In the genomic region with DNA sequence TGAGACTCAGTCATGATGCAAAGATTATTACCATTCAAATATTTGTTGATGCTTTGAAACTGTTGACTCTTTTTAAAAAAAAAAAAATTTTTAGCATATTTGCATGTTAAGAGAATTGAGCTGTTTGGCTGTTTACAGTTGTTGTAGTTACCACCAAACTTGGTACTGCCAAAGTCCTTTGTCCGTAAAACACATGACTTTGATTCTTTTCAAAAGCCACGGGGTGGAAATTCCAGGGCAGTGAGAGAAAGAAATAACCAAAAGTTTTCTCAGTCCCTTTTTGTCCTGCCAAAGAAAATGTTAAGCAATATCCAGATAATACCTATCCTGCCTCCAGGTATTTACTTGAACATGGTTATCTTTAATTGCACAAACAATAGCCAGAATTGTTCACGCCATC, we compare ENCODE assay signal across 1 cellular context.
TF ChIP-seq lines count a peak whose summit lies in the region.

No MANE protein-coding gene starts in this region.

TF ChIP-seq in GM23338, 12 proteins besides CTCF, POLR2A, EP300 and RAD21 (continued from another document):
- TF ChIP-seq, protein P1, sequence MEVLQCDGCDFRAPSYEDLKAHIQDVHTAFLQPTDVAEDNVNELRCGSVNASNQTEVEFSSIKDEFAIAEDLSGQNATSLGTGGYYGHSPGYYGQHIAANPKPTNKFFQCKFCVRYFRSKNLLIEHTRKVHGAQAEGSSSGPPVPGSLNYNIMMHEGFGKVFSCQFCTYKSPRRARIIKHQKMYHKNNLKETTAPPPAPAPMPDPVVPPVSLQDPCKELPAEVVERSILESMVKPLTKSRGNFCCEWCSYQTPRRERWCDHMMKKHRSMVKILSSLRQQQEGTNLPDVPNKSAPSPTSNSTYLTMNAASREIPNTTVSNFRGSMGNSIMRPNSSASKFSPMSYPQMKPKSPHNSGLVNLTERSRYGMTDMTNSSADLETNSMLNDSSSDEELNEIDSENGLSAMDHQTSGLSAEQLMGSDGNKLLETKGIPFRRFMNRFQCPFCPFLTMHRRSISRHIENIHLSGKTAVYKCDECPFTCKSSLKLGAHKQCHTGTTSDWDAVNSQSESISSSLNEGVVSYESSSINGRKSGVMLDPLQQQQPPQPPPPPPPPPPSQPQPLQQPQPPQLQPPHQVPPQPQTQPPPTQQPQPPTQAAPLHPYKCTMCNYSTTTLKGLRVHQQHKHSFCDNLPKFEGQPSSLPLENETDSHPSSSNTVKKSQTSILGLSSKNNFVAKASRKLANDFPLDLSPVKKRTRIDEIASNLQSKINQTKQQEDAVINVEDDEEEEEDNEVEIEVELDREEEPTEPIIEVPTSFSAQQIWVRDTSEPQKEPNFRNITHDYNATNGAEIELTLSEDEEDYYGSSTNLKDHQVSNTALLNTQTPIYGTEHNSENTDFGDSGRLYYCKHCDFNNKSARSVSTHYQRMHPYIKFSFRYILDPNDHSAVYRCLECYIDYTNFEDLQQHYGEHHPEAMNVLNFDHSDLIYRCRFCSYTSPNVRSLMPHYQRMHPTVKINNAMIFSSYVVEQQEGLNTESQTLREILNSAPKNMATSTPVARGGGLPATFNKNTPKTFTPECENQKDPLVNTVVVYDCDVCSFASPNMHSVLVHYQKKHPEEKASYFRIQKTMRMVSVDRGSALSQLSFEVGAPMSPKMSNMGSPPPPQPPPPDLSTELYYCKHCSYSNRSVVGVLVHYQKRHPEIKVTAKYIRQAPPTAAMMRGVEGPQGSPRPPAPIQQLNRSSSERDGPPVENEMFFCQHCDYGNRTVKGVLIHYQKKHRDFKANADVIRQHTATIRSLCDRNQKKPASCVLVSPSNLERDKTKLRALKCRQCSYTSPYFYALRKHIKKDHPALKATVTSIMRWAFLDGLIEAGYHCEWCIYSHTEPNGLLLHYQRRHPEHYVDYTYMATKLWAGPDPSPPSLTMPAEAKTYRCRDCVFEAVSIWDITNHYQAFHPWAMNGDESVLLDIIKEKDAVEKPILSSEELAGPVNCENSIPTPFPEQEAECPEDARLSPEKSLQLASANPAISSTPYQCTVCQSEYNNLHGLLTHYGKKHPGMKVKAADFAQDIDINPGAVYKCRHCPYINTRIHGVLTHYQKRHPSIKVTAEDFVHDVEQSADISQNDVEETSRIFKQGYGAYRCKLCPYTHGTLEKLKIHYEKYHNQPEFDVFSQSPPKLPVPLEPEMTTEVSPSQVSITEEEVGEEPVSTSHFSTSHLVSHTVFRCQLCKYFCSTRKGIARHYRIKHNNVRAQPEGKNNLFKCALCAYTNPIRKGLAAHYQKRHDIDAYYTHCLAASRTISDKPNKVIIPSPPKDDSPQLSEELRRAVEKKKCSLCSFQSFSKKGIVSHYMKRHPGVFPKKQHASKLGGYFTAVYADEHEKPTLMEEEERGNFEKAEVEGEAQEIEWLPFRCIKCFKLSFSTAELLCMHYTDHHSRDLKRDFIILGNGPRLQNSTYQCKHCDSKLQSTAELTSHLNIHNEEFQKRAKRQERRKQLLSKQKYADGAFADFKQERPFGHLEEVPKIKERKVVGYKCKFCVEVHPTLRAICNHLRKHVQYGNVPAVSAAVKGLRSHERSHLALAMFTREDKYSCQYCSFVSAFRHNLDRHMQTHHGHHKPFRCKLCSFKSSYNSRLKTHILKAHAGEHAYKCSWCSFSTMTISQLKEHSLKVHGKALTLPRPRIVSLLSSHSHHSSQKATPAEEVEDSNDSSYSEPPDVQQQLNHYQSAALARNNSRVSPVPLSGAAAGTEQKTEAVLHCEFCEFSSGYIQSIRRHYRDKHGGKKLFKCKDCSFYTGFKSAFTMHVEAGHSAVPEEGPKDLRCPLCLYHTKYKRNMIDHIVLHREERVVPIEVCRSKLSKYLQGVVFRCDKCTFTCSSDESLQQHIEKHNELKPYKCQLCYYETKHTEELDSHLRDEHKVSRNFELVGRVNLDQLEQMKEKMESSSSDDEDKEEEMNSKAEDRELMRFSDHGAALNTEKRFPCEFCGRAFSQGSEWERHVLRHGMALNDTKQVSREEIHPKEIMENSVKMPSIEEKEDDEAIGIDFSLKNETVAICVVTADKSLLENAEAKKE (CRISPR knock-in tag; IDR thresholded peaks at IDR 0.05) = no peak
- TF ChIP-seq STAT1 (IDR thresholded peaks at IDR 0.05; ENCODE audit: unreplicated experiment) (no peak), POLR2AphosphoS5 (IDR thresholded peaks at IDR 0.05; ENCODE audit: low read depth) (no peak), EZH2phosphoT487 (IDR thresholded peaks at IDR 0.05; ENCODE audit: unreplicated experiment) (no peak), ZNF114 (CRISPR knock-in tag; IDR thresholded peaks at IDR 0.05) (no peak), ZNF331 (CRISPR knock-in tag; IDR thresholded peaks at IDR 0.05; ENCODE audit: low read depth) (no peak), NANOG (IDR thresholded peaks at IDR 0.05; ENCODE audit: borderline replicate concordance) (no peak)
- TF ChIP-seq, protein P2, sequence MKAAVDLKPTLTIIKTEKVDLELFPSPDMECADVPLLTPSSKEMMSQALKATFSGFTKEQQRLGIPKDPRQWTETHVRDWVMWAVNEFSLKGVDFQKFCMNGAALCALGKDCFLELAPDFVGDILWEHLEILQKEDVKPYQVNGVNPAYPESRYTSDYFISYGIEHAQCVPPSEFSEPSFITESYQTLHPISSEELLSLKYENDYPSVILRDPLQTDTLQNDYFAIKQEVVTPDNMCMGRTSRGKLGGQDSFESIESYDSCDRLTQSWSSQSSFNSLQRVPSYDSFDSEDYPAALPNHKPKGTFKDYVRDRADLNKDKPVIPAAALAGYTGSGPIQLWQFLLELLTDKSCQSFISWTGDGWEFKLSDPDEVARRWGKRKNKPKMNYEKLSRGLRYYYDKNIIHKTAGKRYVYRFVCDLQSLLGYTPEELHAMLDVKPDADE (IDR thresholded peaks at IDR 0.05) = no peak
- TF ChIP-seq, protein P3, sequence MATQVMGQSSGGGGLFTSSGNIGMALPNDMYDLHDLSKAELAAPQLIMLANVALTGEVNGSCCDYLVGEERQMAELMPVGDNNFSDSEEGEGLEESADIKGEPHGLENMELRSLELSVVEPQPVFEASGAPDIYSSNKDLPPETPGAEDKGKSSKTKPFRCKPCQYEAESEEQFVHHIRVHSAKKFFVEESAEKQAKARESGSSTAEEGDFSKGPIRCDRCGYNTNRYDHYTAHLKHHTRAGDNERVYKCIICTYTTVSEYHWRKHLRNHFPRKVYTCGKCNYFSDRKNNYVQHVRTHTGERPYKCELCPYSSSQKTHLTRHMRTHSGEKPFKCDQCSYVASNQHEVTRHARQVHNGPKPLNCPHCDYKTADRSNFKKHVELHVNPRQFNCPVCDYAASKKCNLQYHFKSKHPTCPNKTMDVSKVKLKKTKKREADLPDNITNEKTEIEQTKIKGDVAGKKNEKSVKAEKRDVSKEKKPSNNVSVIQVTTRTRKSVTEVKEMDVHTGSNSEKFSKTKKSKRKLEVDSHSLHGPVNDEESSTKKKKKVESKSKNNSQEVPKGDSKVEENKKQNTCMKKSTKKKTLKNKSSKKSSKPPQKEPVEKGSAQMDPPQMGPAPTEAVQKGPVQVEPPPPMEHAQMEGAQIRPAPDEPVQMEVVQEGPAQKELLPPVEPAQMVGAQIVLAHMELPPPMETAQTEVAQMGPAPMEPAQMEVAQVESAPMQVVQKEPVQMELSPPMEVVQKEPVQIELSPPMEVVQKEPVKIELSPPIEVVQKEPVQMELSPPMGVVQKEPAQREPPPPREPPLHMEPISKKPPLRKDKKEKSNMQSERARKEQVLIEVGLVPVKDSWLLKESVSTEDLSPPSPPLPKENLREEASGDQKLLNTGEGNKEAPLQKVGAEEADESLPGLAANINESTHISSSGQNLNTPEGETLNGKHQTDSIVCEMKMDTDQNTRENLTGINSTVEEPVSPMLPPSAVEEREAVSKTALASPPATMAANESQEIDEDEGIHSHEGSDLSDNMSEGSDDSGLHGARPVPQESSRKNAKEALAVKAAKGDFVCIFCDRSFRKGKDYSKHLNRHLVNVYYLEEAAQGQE (IDR thresholded peaks at IDR 0.05; ENCODE audit: unreplicated experiment) = no peak
